Comparison of ENCODE assay signal across 8 cellular contexts in the genomic region with DNA sequence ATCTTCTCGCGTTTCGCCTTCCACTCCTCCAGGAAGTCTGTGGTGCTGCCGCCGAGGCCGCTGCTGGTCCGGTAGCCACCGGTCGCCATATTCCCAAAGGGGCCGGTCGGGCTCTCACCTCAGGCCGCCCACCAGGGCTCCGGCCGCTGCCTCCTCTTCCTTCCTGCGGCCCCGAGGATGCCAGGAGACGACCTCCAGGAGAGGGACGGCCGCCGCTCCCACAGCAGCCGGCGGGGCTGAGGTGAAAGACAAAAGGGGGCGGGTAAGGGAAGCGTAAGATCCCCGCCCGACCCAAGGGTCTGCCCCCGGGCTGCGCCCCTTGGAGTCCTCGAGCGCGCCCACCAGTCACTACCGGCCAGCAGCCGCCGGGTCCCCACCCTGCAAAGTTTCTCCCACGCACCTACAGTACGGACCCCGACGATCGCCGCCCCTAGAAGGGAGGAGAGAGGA. TPM values are rescaled to one million over a fixed set of nuclear protein-coding genes. Genes with fewer than 3 reads are reported as not detected.
A peak's percentile ranks its signal among the peaks of the same experiment; 100 is the strongest.
DNase-seq lines count a peak whose midpoint lies in the region; ATAC-seq and TF ChIP-seq lines count a peak whose summit lies in the region.

No MANE protein-coding gene starts in this region.

- peak; percentile 32 for TF ChIP-seq POLR2A in GM19099 (IDR thresholded peaks at IDR 0.05; ENCODE audit: extremely low read depth, insufficient read length, low read depth)

- ATAC-seq in HG03159 (IDR thresholded peaks at IDR 0.05; ENCODE audit: unreplicated experiment), result peak; percentile 29

- H3K4me1 Mint-ChIP-seq in T-helper 1 cell treated with Interleukin-12 subunit alpha and Interleukin-12 subunit beta and Interleukin-4 antibody, amounts not matched to agents 30 μg/mL and 1 μg/mL, for 36 hours (ENCODE audit: low read depth), result peaks cover 5% of the 10 kb centered on the region
- peaks cover 38% of the 10 kb centered on the region for H3K4me1 Mint-ChIP-seq in progenitor cell of endocrine pancreas (ENCODE audit: low read depth)

- H3K27me3 Mint-ChIP-seq in T-helper 1 cell treated with Interleukin-12 subunit alpha and Interleukin-12 subunit beta and Interleukin-4 antibody, amounts not matched to agents 30 μg/mL and 1 μg/mL, for 36 hours (ENCODE audit: low read depth), result peaks cover 74% of the 10 kb centered on the region
- peaks cover 36% of the 10 kb centered on the region for H3K27me3 Mint-ChIP-seq in progenitor cell of endocrine pancreas

- H3K4me3 Mint-ChIP-seq in T-helper 1 cell treated with Interleukin-12 subunit alpha and Interleukin-12 subunit beta and Interleukin-4 antibody, amounts not matched to agents 30 μg/mL and 1 μg/mL, for 36 hours, result peak overlapping the region; percentile 75
- peak overlapping the region; percentile 87 for H3K4me3 Mint-ChIP-seq in progenitor cell of endocrine pancreas (ENCODE audit: low read depth)

- no peak overlapping the region for H3K27ac Mint-ChIP-seq in T-helper 1 cell treated with Interleukin-12 subunit alpha and Interleukin-12 subunit beta and Interleukin-4 antibody, amounts not matched to agents 30 μg/mL and 1 μg/mL, for 36 hours
- H3K27ac Mint-ChIP-seq in progenitor cell of endocrine pancreas, result peak overlapping the region; percentile 97

- DNase-seq in DMS114 treated with DMSO at 0.1 percent for 48 hours (lab: John Stamatoyannopoulos, UW; ENCODE audit: unreplicated experiment), result peak; percentile 15
- DNase-seq in fibroblast of villous mesenchyme (ENCODE audit: low read depth), result peak; percentile 24
- DNase-seq in progenitor cell of endocrine pancreas (ENCODE audit: low spot score, unreplicated experiment), result no peak
- no peak for DNase-seq in effector CD4-positive, alpha-beta T cell
- DNase-seq in NCI-H748 treated with DMSO at 0.1 percent for 48 hours (lab: John Stamatoyannopoulos, UW), result no peak

- TF ChIP-seq CTCF in fibroblast of villous mesenchyme (IDR thresholded peaks at IDR 0.05; ENCODE audit: insufficient read depth, low read depth, low read length) (no peak), progenitor cell of endocrine pancreas (IDR thresholded peaks at IDR 0.05; ENCODE audit: unreplicated experiment) (no peak)

- H3K4me3 ChIP-seq in fibroblast of villous mesenchyme (ENCODE audit: low read depth, low read length), result peak overlapping the region; percentile 90

- H3K9me3 Mint-ChIP-seq in T-helper 1 cell treated with Interleukin-12 subunit alpha and Interleukin-12 subunit beta and Interleukin-4 antibody, amounts not matched to agents 30 μg/mL and 1 μg/mL, for 36 hours, result no peaks in the 10 kb centered on the region
- no peaks in the 10 kb centered on the region for H3K9me3 Mint-ChIP-seq in progenitor cell of endocrine pancreas (ENCODE audit: low read depth)

- H3K36me3 Mint-ChIP-seq in T-helper 1 cell treated with Interleukin-12 subunit alpha and Interleukin-12 subunit beta and Interleukin-4 antibody, amounts not matched to agents 30 μg/mL and 1 μg/mL, for 36 hours (ENCODE audit: low read depth), result no peaks in the 10 kb centered on the region
- no peaks in the 10 kb centered on the region for H3K36me3 Mint-ChIP-seq in progenitor cell of endocrine pancreas (ENCODE audit: insufficient read depth)

RNA-seq across cellular contexts. Expression of a gene that starts 0.6 kb away (rescaled TPM):
- total RNA-seq in fibroblast of villous mesenchyme (48.0 and 64.3 TPM in 2 replicates), progenitor cell of endocrine pancreas (85.7 and 92.3 TPM in 2 replicates)

Comparison
In these comparisons a context has a peak if more than half of its experiments do, and no peak if none do; other contexts are left out.
1. DNase-seq: peak in DMS114 treated with DMSO at 0.1 percent for 48 hours (single experiment) and fibroblast of villous mesenchyme (single experiment); none in progenitor cell of endocrine pancreas (single experiment), effector CD4-positive, alpha-beta T cell (single experiment) and NCI-H748 treated with DMSO at 0.1 percent for 48 hours (single experiment).